Comparison of ENCODE assay signal across 23 cellular contexts in genomic region chr7:147638566-147638965, GRCh38.
"Had no signal": no experiment of that assay in that cellular context is flagged by ENCODE, and none has a peak within 500 bp of the region (broad histone marks: within the 10 kb centered on the region; RNA-seq: fewer than 3 reads in every experiment).

No MANE protein-coding gene starts in this region.

- DNase-seq: immature natural killer cell; islet precursor cell; left ventricle myocardium inferior; mucosa of descending colon; naive thymus-derived CD4-positive, alpha-beta T cell; pancreas; retina; right cardiac atrium; stimulated activated CD4-positive, alpha-beta T cell treated with anti-CD3 and anti-CD28 coated beads, Interleukin-12 subunit alpha, Interleukin-12 subunit beta, amount 100 ng/mL, for 4 hours; stimulated activated CD4-positive, alpha-beta T cell treated with anti-CD3 and anti-CD28 coated beads, Interleukin-15, amount 100 ng/mL, for 24 hours; stimulated activated CD4-positive, alpha-beta T cell treated with anti-CD3 and anti-CD28 coated beads, Interleukin-2, amount 100 ng/mL, for 24 hours; stimulated activated CD4-positive, alpha-beta T cell treated with anti-CD3 and anti-CD28 coated beads, Interleukin-4, amount 100 ng/mL, for 1 hour; stimulated activated naive B cell treated with anti-CD40 and anti-IgM and Interleukin-4, amounts not matched to agents 10 μg/mL and 1 μg/mL and 100 μg/mL, for 72 hours; stimulated activated naive CD8-positive, alpha-beta T cell treated with anti-CD3 and anti-CD28 coated beads, Interleukin-15, Interleukin-2, amounts not matched to agents 100 U/mL and 50 U/mL, for 24 hours; stomach; uterus had no signal

- H3K9me3 ChIP-seq: mucosa of descending colon, prostate gland, stomach, thoracic aorta, uterus had no signal

- ATAC-seq: mucosa of descending colon; naive thymus-derived CD4-positive, alpha-beta T cell; natural killer cell treated with Interleukin-12 subunit alpha and Interleukin-12 subunit beta and Interleukin-15 and Interleukin-18, amount 100 ng/mL, for 72 hours; pancreas; right cardiac atrium; sciatic nerve; stimulated activated naive B cell treated with anti-CD40 and anti-IgM and Interleukin-4, amounts not matched to agents 10 μg/mL and 1 μg/mL and 100 μg/mL, for 72 hours; stimulated activated naive CD8-positive, alpha-beta T cell treated with anti-CD3 and anti-CD28 coated beads, Interleukin-15, Interleukin-2, amounts not matched to agents 100 U/mL and 50 U/mL, for 24 hours had no signal

- H3K27me3 ChIP-seq: pancreas, stomach, tibial nerve, uterus had no signal

- H3K36me3 ChIP-seq: left ventricle myocardium inferior, pancreas, prostate gland, stomach, thoracic aorta, tibial nerve, uterus had no signal

- H3K4me1 ChIP-seq: left ventricle myocardium inferior, pancreas, prostate gland, stomach, tibial nerve, uterus had no signal

- H3K27ac ChIP-seq: left ventricle myocardium inferior, pancreas, prostate gland, skin epidermis, stomach, thoracic aorta, tibial nerve, uterus had no signal

- H3K4me3 ChIP-seq: left ventricle myocardium inferior, lung, mucosa of descending colon, pancreas, prostate gland, skin epidermis, stomach, thoracic aorta, tibial nerve, uterus had no signal
